ENCODE assay signal across 8 cellular contexts in the genomic region with DNA sequence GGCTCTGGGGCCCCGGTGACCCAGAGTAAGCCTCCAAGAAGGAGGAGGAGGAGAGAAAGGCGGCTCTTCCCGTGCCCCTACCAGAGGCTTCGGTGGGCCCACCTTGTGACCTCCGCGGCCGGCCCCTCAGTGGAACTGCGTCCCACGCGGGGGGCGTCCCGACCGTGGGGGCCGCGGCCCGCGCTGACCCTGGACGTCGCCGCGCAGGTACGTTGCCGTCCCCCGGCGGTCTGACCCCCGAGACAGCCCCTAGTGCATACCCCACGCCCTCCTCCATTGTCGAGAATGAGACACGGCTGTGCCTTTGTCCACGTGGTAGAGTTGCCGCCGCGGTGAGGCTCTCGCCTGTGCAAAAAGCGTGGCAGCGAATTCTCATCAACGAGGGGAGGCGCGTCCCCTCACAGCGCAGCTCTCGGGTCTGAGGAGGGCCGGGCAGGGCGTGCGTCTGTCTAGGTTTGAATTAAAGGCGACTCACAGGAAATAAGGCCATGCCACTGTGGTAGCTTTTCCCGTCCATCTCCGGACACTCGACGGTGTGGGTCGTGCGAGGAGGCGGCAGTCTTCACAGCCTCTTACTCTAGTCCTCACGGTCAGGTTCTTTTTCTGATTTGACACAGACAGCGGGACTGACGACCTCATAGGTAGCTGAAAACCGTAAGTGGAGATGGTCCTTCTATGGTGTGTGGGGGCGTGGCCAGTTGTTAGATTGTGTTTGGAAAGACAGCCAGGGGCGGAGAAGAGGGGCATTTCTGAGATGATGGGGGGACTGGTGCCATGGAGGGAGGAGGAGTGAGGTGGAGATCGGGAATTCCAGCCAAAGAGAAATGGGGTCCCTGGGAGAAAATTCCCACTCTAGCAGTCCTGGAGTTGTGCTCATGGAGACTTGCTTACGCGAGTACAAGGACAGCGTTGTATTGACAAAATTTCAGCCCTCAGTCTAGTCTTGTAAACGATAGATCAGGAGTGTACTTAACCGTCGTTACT. TPM values are rescaled to one million over a fixed set of nuclear protein-coding genes. Genes with fewer than 3 reads are reported as not detected.
DNase-seq lines count a peak whose midpoint lies in the region; ATAC-seq and TF ChIP-seq lines count a peak whose summit lies in the region.

No MANE protein-coding gene starts in this region.

- no peaks in the 10 kb centered on the region for H3K27me3 ChIP-seq in HL-60 (ENCODE audit: insufficient read depth, poor library complexity, severe bottlenecking)
- H3K27me3 ChIP-seq in aorta (ENCODE audit: control insufficient read depth in 1 of 2, insufficient read depth in 2 of 2, low read length in 1 of 2) = no peaks in the 10 kb centered on the region

- H3K4me3 ChIP-seq in HL-60 (replicated peaks; ENCODE audit: insufficient read depth, low read length) (peak overlapping the region; percentile 80), aorta (ENCODE audit: low read length in 2 of 2) (peak overlapping the region; percentile 66 to 73)

- whole genome bisulfite sequencing in aorta, 2 donors = 2% methylated on average over 56 to 65 of the region's 65 CpGs

- H3K27me3 Mint-ChIP-seq in activated naive CD4-positive, alpha-beta T cell treated with anti-CD3 and anti-CD28 coated beads, Interleukin-2, amount 10 ng/mL, durations not matched to agents 7 days and 5 days = no peaks in the 10 kb centered on the region

- peak overlapping the region; percentile 81 for H3K4me3 Mint-ChIP-seq in activated naive CD4-positive, alpha-beta T cell treated with anti-CD3 and anti-CD28 coated beads, Interleukin-2, amount 10 ng/mL, durations not matched to agents 7 days and 5 days

- intact Hi-C loops in Right ventricle myocardium superior (cut with DNase I) = no loop called here
- intact Hi-C loops in posterior vena cava (cut with DNase I) = loop anchor here in 1 of 2 donors (10.0 kb wide), 1 partner anchor 284 kb away; a partner anchor contains a TSS
- intact Hi-C loops in aorta (cut with DNase I) = loop anchor here (5.0 to 10.0 kb wide), 2 partner anchors 196 to 299 kb away; no protein-coding TSS in a partner anchor

- peaks cover 40% of the 10 kb centered on the region for H3K4me1 Mint-ChIP-seq in activated naive CD4-positive, alpha-beta T cell treated with anti-CD3 and anti-CD28 coated beads, Interleukin-2, amount 10 ng/mL, durations not matched to agents 7 days and 5 days

- H3K36me3 ChIP-seq in aorta (ENCODE audit: control insufficient read depth in 1 of 2, insufficient read depth in 2 of 2, low read length in 1 of 2) = peaks cover 2 to 3% of the 10 kb centered on the region in 2 donors

- no peaks in the 10 kb centered on the region for H3K9me3 ChIP-seq in aorta (ENCODE audit: control insufficient read depth, low read length)

- no peaks in the 10 kb centered on the region for H3K4me1 ChIP-seq in aorta (ENCODE audit: control insufficient read depth in 1 of 2, insufficient read depth in 2 of 2, low read length in 2 of 2)

- peak overlapping the region; percentile 90 for H3K27ac ChIP-seq in HL-60 (replicated peaks)
- peak overlapping the region; percentile 16 to 87 for H3K27ac ChIP-seq in aorta (ENCODE audit: low read depth in 1 of 2, low read length in 2 of 2)

- peak; percentile 5 for ATAC-seq in GM19468 (IDR thresholded peaks at IDR 0.05; ENCODE audit: extremely low read depth, unreplicated experiment)
- ATAC-seq in Right ventricle myocardium superior (ENCODE audit: poor library complexity) = peak; percentile 39
- ATAC-seq in aorta (ENCODE audit: low FRiP score) = peak; percentile 53

- no peaks in the 10 kb centered on the region for H3K9me3 Mint-ChIP-seq in activated naive CD4-positive, alpha-beta T cell treated with anti-CD3 and anti-CD28 coated beads, Interleukin-2, amount 10 ng/mL, durations not matched to agents 7 days and 5 days

- TF ChIP-seq CTCF in HL-60 (IDR thresholded peaks at IDR 0.05; ENCODE audit: insufficient read depth, low read length) = no peak

- peaks cover 14% of the 10 kb centered on the region for H3K36me3 Mint-ChIP-seq in activated naive CD4-positive, alpha-beta T cell treated with anti-CD3 and anti-CD28 coated beads, Interleukin-2, amount 10 ng/mL, durations not matched to agents 7 days and 5 days

- peak overlapping the region; percentile 100 for H3K27ac Mint-ChIP-seq in activated naive CD4-positive, alpha-beta T cell treated with anti-CD3 and anti-CD28 coated beads, Interleukin-2, amount 10 ng/mL, durations not matched to agents 7 days and 5 days

- DNase-seq in COR-L47 (lab: John Stamatoyannopoulos, UW) (peak; percentile 41), HL-60 (ENCODE audit: low read depth in 1 of 2, low spot score in 1 of 2) (peak; percentile 43 to 45), SHP77 treated with DMSO at 0.1 percent for 48 hours (lab: John Stamatoyannopoulos, UW) (peak; percentile 25), Right ventricle myocardium superior (peak; percentile 69), posterior vena cava (ENCODE audit: low spot score) (peak; percentile 88), aorta (peak; percentile 73 to 82)
- DNase-seq in activated naive CD4-positive, alpha-beta T cell treated with anti-CD3 and anti-CD28 coated beads, Interleukin-2, amount 10 ng/mL, durations not matched to agents 7 days and 5 days = peak; percentile 73

- CTCF ChIA-PET in activated naive CD4-positive, alpha-beta T cell treated with anti-CD3 and anti-CD28 coated beads, Interleukin-2, amount 10 ng/mL, durations not matched to agents 7 days and 5 days (lab: Charles Lee) = interaction anchor here (1.4 to 2.2 kb wide), 4 partner anchors 8 to 70 kb away, joined by 6 to 11 read pairs (median 9); a partner anchor contains a TSS

RNA-seq across cellular contexts. Expression of a gene that starts 0.6 kb away (rescaled TPM):
- total RNA-seq in Right ventricle myocardium superior (6.6 TPM), posterior vena cava (10 to 100 TPM; 14.6 to 19.1 TPM), aorta (10 to 100 TPM; 14.5 to 18.7 TPM)
- 10 to 100 TPM; 11.9 to 13.4 TPM for polyA plus RNA-seq in aorta

RNA-seq across cellular contexts. Expression of a gene that starts 10.8 kb away (rescaled TPM):
- total RNA-seq in Right ventricle myocardium superior (16.6 TPM), posterior vena cava (10 to 100 TPM; 16.2 to 17.8 TPM), aorta (10 to 100 TPM; 13.2 to 19.5 TPM)
- polyA plus RNA-seq in aorta = 1 to 10 TPM; 6.0 to 8.5 TPM

Comparison
In these comparisons a context has a peak if more than half of its experiments do, and no peak if none do; other contexts are left out.
1. Peak in every context shown above with its lines: DNase-seq, ATAC-seq, H3K4me3 ChIP-seq and H3K27ac ChIP-seq.
2. DNase-seq: peak in every context shown above with its lines; median percentile 88 in posterior vena cava; 78 in aorta; 73 in activated naive CD4-positive, alpha-beta T cell treated with anti-CD3 and anti-CD28 coated beads, Interleukin-2, amount 10 ng/mL, durations not matched to agents 7 days and 5 days; 69 in Right ventricle myocardium superior; 44 in HL-60; 41 in COR-L47; 25 in SHP77 treated with DMSO at 0.1 percent for 48 hours.